ENCODE assay signal across 16 cellular contexts in genomic region chr4:93203708-93204107, GRCh38.
DNase-seq lines count a peak whose midpoint lies in the region; ATAC-seq and TF ChIP-seq lines count a peak whose summit lies in the region.
"Had no signal": no experiment of that assay in that cellular context is flagged by ENCODE, and none has a peak within 500 bp of the region (broad histone marks: within the 10 kb centered on the region; RNA-seq: fewer than 3 reads in every experiment).

No MANE protein-coding gene starts in this region.

- no peaks in the 10 kb centered on the region for H3K27me3 ChIP-seq in SK-N-SH (ENCODE audit: insufficient read depth)
- H3K27me3 ChIP-seq in left lung: no peaks in the 10 kb centered on the region

- H3K9me3 ChIP-seq in SK-N-SH: no peaks in the 10 kb centered on the region
- no peaks in the 10 kb centered on the region for H3K9me3 ChIP-seq in left lung

- H3K27ac ChIP-seq in SK-N-SH (ENCODE audit: low read depth in 2 of 2, low read length in 1 of 2) (no peak overlapping the region), caudate nucleus (ENCODE audit: low read depth, low read length) (no peak overlapping the region), left lung (no peak overlapping the region)
- H3K27ac ChIP-seq: RWPE1 had no signal

- 86% methylated on average over 4 of the region's 4 CpGs for WGBS in SK-N-SH (ENCODE audit: low lambda C conversion rate)

- peak; percentile 4 for DNase-seq in EH (ENCODE audit: low read depth)
- DNase-seq in SK-N-SH: no peak
- DNase-seq in iPS DF 19.7 (ENCODE audit: low read depth, low spot score): peak; percentile 33
- DNase-seq in caudate nucleus (lab: John Stamatoyannopoulos, UW): no peak
- no peak for DNase-seq in EL
- DNase-seq in left lung: no peak
- no peak for DNase-seq in NCI-H1105 treated with DMSO at 0.1 percent for 48 hours (lab: John Stamatoyannopoulos, UW)
- DNase-seq: activated CD4-positive, alpha-beta T cell treated with anti-CD3 and anti-CD28 coated beads for 4 hours; AML-193; cerebellar nuclear complex; DMS153; left colon; NCI-H510A; posterior cingulate gyrus had no signal

- ATAC-seq in HG02588 (IDR thresholded peaks at IDR 0.05; ENCODE audit: unreplicated experiment): peak; percentile 59
- ATAC-seq in left lung: no peak
- ATAC-seq: left colon had no signal

- H3F3A ChIP-seq in SK-N-SH (replicated peaks; ENCODE audit: insufficient read depth): no peaks in the 10 kb centered on the region

- TF ChIP-seq CTCF in SK-N-SH (IDR thresholded peaks at IDR 0.05) (no peak), left lung (IDR thresholded peaks at IDR 0.05) (no peak)

- TF ChIP-seq RAD21 in SK-N-SH (IDR thresholded peaks at IDR 0.05; ENCODE audit: low read length): no peak

- POLR2A ChIA-PET in SK-N-SH (lab: Yijun Ruan, JAX): no interaction called here

- H2AFZ ChIP-seq in SK-N-SH (ENCODE audit: low read depth): no peak overlapping the region

- no peaks in the 10 kb centered on the region for H3K9me2 ChIP-seq in SK-N-SH

- no peaks in the 10 kb centered on the region for H3K79me2 ChIP-seq in SK-N-SH (ENCODE audit: insufficient read depth)

- no peaks in the 10 kb centered on the region for H4K20me1 ChIP-seq in SK-N-SH (ENCODE audit: insufficient read depth)

- H3K4me3 ChIP-seq in SK-N-SH (ENCODE audit: low read depth in 2 of 2, low read length in 1 of 2) (no peak overlapping the region), left lung (no peak overlapping the region)

- no peak for TF ChIP-seq EP300 in SK-N-SH (IDR thresholded peaks at IDR 0.05; ENCODE audit: borderline replicate concordance in 1 of 2, low read depth in 1 of 2, low read length in 1 of 2)

- no peaks in the 10 kb centered on the region for H3K4me1 ChIP-seq in SK-N-SH (ENCODE audit: control insufficient read depth in 1 of 2, insufficient read depth in 2 of 2, low read depth in 1 of 2, low read length in 1 of 2)
- no peaks in the 10 kb centered on the region for H3K4me1 ChIP-seq in left lung

- intact Hi-C loops in left lung (cut with DNase I): no loop called here

- H3K9ac ChIP-seq in SK-N-SH: no peak overlapping the region

- CTCF ChIA-PET in SK-N-SH (lab: Yijun Ruan, JAX): interaction anchor here (1.3 kb wide), 1 partner anchor 9 kb away, joined by 3 read pairs; no protein-coding TSS in a partner anchor

- no peaks in the 10 kb centered on the region for H3K36me3 ChIP-seq in SK-N-SH (replicated peaks in 1 of 2; ENCODE audit: control insufficient read depth in 1 of 2, insufficient read depth in 2 of 2, low read length in 1 of 2)
- H3K36me3 ChIP-seq in left lung: no peaks in the 10 kb centered on the region

- no peak overlapping the region for H3K4me2 ChIP-seq in SK-N-SH

TF ChIP-seq in SK-N-SH, 30 proteins besides CTCF, POLR2A, EP300 and RAD21:
- peak; percentile 85 for TF ChIP-seq USF1 (IDR thresholded peaks at IDR 0.05; ENCODE audit: borderline replicate concordance, low read depth)
- TF ChIP-seq ELF1 (IDR thresholded peaks at IDR 0.05): no peak

Comparison
In these comparisons a context has a peak if more than half of its experiments do, and no peak if none do; other contexts are left out.
1. DNase-seq: peak in EH (single experiment) and iPS DF 19.7 (single experiment); none in SK-N-SH (single experiment), caudate nucleus (0 of 61), EL (single experiment), left lung (0 of 2) and NCI-H1105 treated with DMSO at 0.1 percent for 48 hours (single experiment).